Comparison of ENCODE assay signal across 8 cellular contexts in genomic region chr3:194300392-194300758, GRCh38.
DNase-seq lines count a peak whose midpoint lies in the region; ATAC-seq and TF ChIP-seq lines count a peak whose summit lies in the region.

No MANE protein-coding gene starts in this region.

- CTCF ChIA-PET in HEK293T (lab: Yijun Ruan, JAX) = interaction anchor here (0.6 kb wide), 1 partner anchor 514 kb away, joined by 4 read pairs; no protein-coding TSS in a partner anchor

- ATAC-seq in stimulated activated effector memory CD8-positive, alpha-beta T cell treated with anti-CD3 and anti-CD28 coated beads, Interleukin-12 subunit alpha, Interleukin-12 subunit beta, amount 100 ng/mL, for 72 hours = no peak
- ATAC-seq in HG03521 (IDR thresholded peaks at IDR 0.05; ENCODE audit: unreplicated experiment) (no peak), GM21737 (IDR thresholded peaks at IDR 0.05; ENCODE audit: unreplicated experiment) (no peak), HG02981 (IDR thresholded peaks at IDR 0.05; ENCODE audit: unreplicated experiment) (no peak), GM18858 (IDR thresholded peaks at IDR 0.05; ENCODE audit: unreplicated experiment) (no peak)

- no peaks in the 10 kb centered on the region for H3K36me3 Mint-ChIP-seq in stimulated activated effector memory CD8-positive, alpha-beta T cell treated with anti-CD3 and anti-CD28 coated beads, Interleukin-12 subunit alpha, Interleukin-12 subunit beta, amount 100 ng/mL, for 72 hours

- H3K4me3 Mint-ChIP-seq in stimulated activated effector memory CD8-positive, alpha-beta T cell treated with anti-CD3 and anti-CD28 coated beads, Interleukin-12 subunit alpha, Interleukin-12 subunit beta, amount 100 ng/mL, for 72 hours = no peak overlapping the region

- H3K27ac Mint-ChIP-seq in stimulated activated effector memory CD8-positive, alpha-beta T cell treated with anti-CD3 and anti-CD28 coated beads, Interleukin-12 subunit alpha, Interleukin-12 subunit beta, amount 100 ng/mL, for 72 hours = peak overlapping the region; percentile 19

- peaks cover 14% of the 10 kb centered on the region for H3K4me1 Mint-ChIP-seq in stimulated activated effector memory CD8-positive, alpha-beta T cell treated with anti-CD3 and anti-CD28 coated beads, Interleukin-12 subunit alpha, Interleukin-12 subunit beta, amount 100 ng/mL, for 72 hours

- POLR2A ChIA-PET in HEK293T (lab: Yijun Ruan, JAX) = interaction anchor here (1.4 kb wide), 1 partner anchor 161 kb away, joined by 4 read pairs; no protein-coding TSS in a partner anchor

- in situ Hi-C loops in T47D (cut with HindIII; ENCODE audit: low pct_unique_long_range_greater_than_20kb, low sequenced_read_pairs) = no loop called here

- DNase-seq in HEK293T (ENCODE audit: extremely low spot score) = peak; percentile 43
- peak; percentile 77 to 86 for DNase-seq in T47D (ENCODE audit: low read depth in 1 of 2, low spot score in 1 of 2)
- peak; percentile 98 for DNase-seq in islet precursor cell
- DNase-seq in stimulated activated effector memory CD8-positive, alpha-beta T cell treated with anti-CD3 and anti-CD28 coated beads, Interleukin-12 subunit alpha, Interleukin-12 subunit beta, amount 100 ng/mL, for 72 hours (ENCODE audit: low spot score in 2 of 2) = no peak

- H3K9me3 Mint-ChIP-seq in stimulated activated effector memory CD8-positive, alpha-beta T cell treated with anti-CD3 and anti-CD28 coated beads, Interleukin-12 subunit alpha, Interleukin-12 subunit beta, amount 100 ng/mL, for 72 hours = no peaks in the 10 kb centered on the region

TF ChIP-seq in HEK293T, 16 proteins besides CTCF, POLR2A, EP300 and RAD21:
- TF ChIP-seq SP1 (IDR thresholded peaks at IDR 0.05) (no peak), TARDBP (IDR thresholded peaks at IDR 0.05) (no peak), ZNF384 (IDR thresholded peaks at IDR 0.05) (no peak), BHLHE40 (IDR thresholded peaks at IDR 0.05; ENCODE audit: borderline replicate concordance) (no peak), L3MBTL2 (conservative IDR thresholded peaks at IDR 0.05) (no peak), NFRKB (IDR thresholded peaks at IDR 0.05) (no peak), LEF1 (IDR thresholded peaks at IDR 0.05; ENCODE audit: borderline replicate concordance) (no peak), HDGF (IDR thresholded peaks at IDR 0.05; ENCODE audit: borderline replicate concordance) (no peak), FOXK2 (IDR thresholded peaks at IDR 0.05) (no peak), FOXA1 (IDR thresholded peaks at IDR 0.05) (no peak), CTBP1 (IDR thresholded peaks at IDR 0.05; ENCODE audit: borderline replicate concordance) (no peak), ARNT (IDR thresholded peaks at IDR 0.05) (no peak), SUZ12 (IDR thresholded peaks at IDR 0.05) (no peak), ELF4 (IDR thresholded peaks at IDR 0.05) (no peak), FOXM1 (IDR thresholded peaks at IDR 0.05; ENCODE audit: borderline replicate concordance) (no peak)
- TF ChIP-seq, protein P1, sequence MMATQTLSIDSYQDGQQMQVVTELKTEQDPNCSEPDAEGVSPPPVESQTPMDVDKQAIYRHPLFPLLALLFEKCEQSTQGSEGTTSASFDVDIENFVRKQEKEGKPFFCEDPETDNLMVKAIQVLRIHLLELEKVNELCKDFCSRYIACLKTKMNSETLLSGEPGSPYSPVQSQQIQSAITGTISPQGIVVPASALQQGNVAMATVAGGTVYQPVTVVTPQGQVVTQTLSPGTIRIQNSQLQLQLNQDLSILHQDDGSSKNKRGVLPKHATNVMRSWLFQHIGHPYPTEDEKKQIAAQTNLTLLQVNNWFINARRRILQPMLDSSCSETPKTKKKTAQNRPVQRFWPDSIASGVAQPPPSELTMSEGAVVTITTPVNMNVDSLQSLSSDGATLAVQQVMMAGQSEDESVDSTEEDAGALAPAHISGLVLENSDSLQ (IDR thresholded peaks at IDR 0.05) = no peak

Comparison
In these comparisons a context has a peak if more than half of its experiments do, and no peak if none do; other contexts are left out.
1. DNase-seq: peak in HEK293T (single experiment), T47D (2 of 2) and islet precursor cell (single experiment); none in stimulated activated effector memory CD8-positive, alpha-beta T cell treated with anti-CD3 and anti-CD28 coated beads, Interleukin-12 subunit alpha, Interleukin-12 subunit beta, amount 100 ng/mL, for 72 hours (0 of 2).